In the genomic region with DNA sequence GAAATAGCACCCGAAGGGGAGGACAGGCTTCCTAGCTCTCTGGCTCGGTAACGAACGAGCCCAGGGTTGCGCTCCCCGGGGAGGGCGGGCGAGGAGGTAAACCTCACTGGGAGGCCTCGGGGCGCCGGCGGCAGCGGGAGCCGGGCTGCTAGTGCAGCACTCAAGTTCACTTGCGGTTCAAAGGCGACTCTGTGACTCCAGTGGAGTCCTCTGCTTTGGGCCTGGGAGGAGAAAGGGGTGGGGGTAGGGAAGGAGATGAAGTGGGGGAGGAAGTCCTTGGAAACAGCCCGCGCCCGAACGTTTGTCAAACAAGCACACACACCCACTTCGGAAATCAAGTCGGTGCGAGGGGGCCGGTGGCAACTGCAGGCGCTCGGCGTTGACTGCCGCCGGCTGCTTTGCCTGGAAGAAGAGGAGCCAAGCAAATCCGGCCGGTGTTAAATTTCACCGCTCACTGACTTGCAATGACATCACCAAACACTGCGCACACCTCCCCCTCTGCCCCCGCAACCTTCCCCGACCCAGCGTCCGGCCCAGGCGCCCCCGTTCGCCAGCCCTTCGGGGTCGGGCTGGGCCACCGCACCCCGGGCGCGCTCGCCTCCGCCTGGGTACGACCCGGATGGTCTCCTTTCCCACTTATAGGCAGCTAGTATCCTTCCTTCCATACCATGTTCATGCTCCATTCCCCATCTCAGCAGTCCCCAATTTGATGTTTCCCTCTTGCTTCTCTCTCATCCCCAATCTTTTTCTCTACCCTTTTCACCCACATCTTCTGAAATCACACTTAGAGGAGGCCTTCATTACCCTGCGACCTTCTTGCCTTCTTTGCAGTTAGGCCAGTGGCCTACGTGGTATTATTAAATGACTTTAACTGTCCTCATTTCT, we compare ENCODE assay signal across 8 cellular contexts. TPM values are rescaled to one million over a fixed set of nuclear protein-coding genes. Genes with fewer than 3 reads are reported as not detected.
A peak's percentile ranks its signal among the peaks of the same experiment; 100 is the strongest.
DNase-seq lines count a peak whose midpoint lies in the region; ATAC-seq and TF ChIP-seq lines count a peak whose summit lies in the region.

Gene COL24A1 (minus strand): TSS at position 202 of the 885 bp plus-strand sequence. CDS start 376 bp downstream, outside the sequence.

- peak within 1 kb of the TSS; percentile 46 for H2AK5ac ChIP-seq in neuronal stem cell (ENCODE audit: low read depth, low read length)

- no peaks in the 10 kb centered on the region for H3K79me1 ChIP-seq in neuronal stem cell (ENCODE audit: low read depth, low read length)

- H4K8ac ChIP-seq in neuronal stem cell (ENCODE audit: low read depth, low read length), result no peak within 1 kb of the TSS

- H2BK5ac ChIP-seq in neuronal stem cell (ENCODE audit: low read length), result no peak within 1 kb of the TSS

- H2BK12ac ChIP-seq in neuronal stem cell (ENCODE audit: low read length), result peak within 1 kb of the TSS; percentile 84

- no peak within 1 kb of the TSS for H3K4ac ChIP-seq in neuronal stem cell (ENCODE audit: low read length)

- H3K14ac ChIP-seq in neuronal stem cell (ENCODE audit: low read length), result no peak within 1 kb of the TSS

- no peaks in the 10 kb centered on the region for H3K36me3 Mint-ChIP-seq in T-helper 2 cell treated with Interferon-gamma antibody and Interleukin-4, amounts not matched to agents 5 μg/mL and 100 μg/mL, for 36 hours (ENCODE audit: low read depth)
- H3K36me3 Mint-ChIP-seq in glutamatergic neuron (ENCODE audit: unreplicated experiment), result no peaks in the 10 kb centered on the region

- peak within 1 kb of the TSS; percentile 24 for H3K4me3 Mint-ChIP-seq in T-helper 2 cell treated with Interferon-gamma antibody and Interleukin-4, amounts not matched to agents 5 μg/mL and 100 μg/mL, for 36 hours
- H3K4me3 Mint-ChIP-seq in glutamatergic neuron (ENCODE audit: unreplicated experiment), result peak within 1 kb of the TSS; percentile 87

- peaks cover 0 to 3% of the 10 kb centered on the region in 2 donors for H3K9me3 ChIP-seq in neuronal stem cell (replicated peaks in 1 of 2; ENCODE audit: control insufficient read depth in 2 of 2, insufficient read depth in 1 of 2, low read depth in 1 of 2, low read length in 2 of 2)

- H2AFZ ChIP-seq in neuronal stem cell (ENCODE audit: low read length), result peak within 1 kb of the TSS; percentile 91

- H3K9ac ChIP-seq in neuronal stem cell (ENCODE audit: low read depth, low read length, poor library complexity), result peak within 1 kb of the TSS; percentile 86

- no peak within 1 kb of the TSS for H3K27ac ChIP-seq in neuronal stem cell (replicated peaks; ENCODE audit: low read length)

- H3K23ac ChIP-seq in neuronal stem cell (ENCODE audit: low read depth, low read length, poor library complexity), result peak within 1 kb of the TSS; percentile 73

- no CpG with 5 or more reads among the region's 52 CpGs for WGBS in neuronal stem cell (ENCODE audit: extremely low coverage in 2 of 2, insufficient read length in 2 of 2, insufficient replicate concordance in 1 of 2), 2 donors

- peak within 1 kb of the TSS; percentile 17 for H2BK120ac ChIP-seq in neuronal stem cell (ENCODE audit: low read depth, low read length)

- no peaks in the 10 kb centered on the region for H3K36me3 ChIP-seq in H7 (replicated peaks; ENCODE audit: control insufficient read depth, insufficient read depth, low read length)
- H3K36me3 ChIP-seq in neuronal stem cell (replicated peaks in 1 of 2; ENCODE audit: control insufficient read depth in 2 of 2, insufficient read depth in 2 of 2, low read length in 2 of 2), result no peaks in the 10 kb centered on the region

- H3K4me3 ChIP-seq in H7 (ENCODE audit: insufficient read depth, low read depth, low read length) (peak within 1 kb of the TSS; percentile 32), neuronal stem cell (ENCODE audit: low read length in 2 of 2) (peak within 1 kb of the TSS; percentile 36 to 70)

- H3K9me3 Mint-ChIP-seq in T-helper 2 cell treated with Interferon-gamma antibody and Interleukin-4, amounts not matched to agents 5 μg/mL and 100 μg/mL, for 36 hours, result no peaks in the 10 kb centered on the region
- H3K9me3 Mint-ChIP-seq in glutamatergic neuron (ENCODE audit: unreplicated experiment), result peaks cover 4% of the 10 kb centered on the region

- H3K27me3 Mint-ChIP-seq in T-helper 2 cell treated with Interferon-gamma antibody and Interleukin-4, amounts not matched to agents 5 μg/mL and 100 μg/mL, for 36 hours (ENCODE audit: low read depth), result peaks cover 38% of the 10 kb centered on the region
- H3K27me3 Mint-ChIP-seq in glutamatergic neuron (ENCODE audit: unreplicated experiment), result peaks cover 14% of the 10 kb centered on the region

- ATAC-seq in GM21447 (IDR thresholded peaks at IDR 0.05; ENCODE audit: unreplicated experiment) (no peak), HG03045 (IDR thresholded peaks at IDR 0.05; ENCODE audit: unreplicated experiment) (no peak), HG03097 (IDR thresholded peaks at IDR 0.05; ENCODE audit: low FRiP score, unreplicated experiment) (no peak)

- peaks cover 4% of the 10 kb centered on the region for H3K4me1 Mint-ChIP-seq in T-helper 2 cell treated with Interferon-gamma antibody and Interleukin-4, amounts not matched to agents 5 μg/mL and 100 μg/mL, for 36 hours (ENCODE audit: low read depth)
- peaks cover 5% of the 10 kb centered on the region for H3K4me1 Mint-ChIP-seq in glutamatergic neuron (ENCODE audit: low read depth, unreplicated experiment)

- H3K27ac Mint-ChIP-seq in T-helper 2 cell treated with Interferon-gamma antibody and Interleukin-4, amounts not matched to agents 5 μg/mL and 100 μg/mL, for 36 hours, result no peak within 1 kb of the TSS
- no peak within 1 kb of the TSS for H3K27ac Mint-ChIP-seq in glutamatergic neuron (ENCODE audit: unreplicated experiment)

- peaks cover 9 to 17% of the 10 kb centered on the region in 2 donors for H3K4me1 ChIP-seq in neuronal stem cell (ENCODE audit: control insufficient read depth in 2 of 2, insufficient read depth in 1 of 2, low read depth in 1 of 2, low read length in 2 of 2)

- peak within 1 kb of the TSS; percentile 94 for H3K18ac ChIP-seq in neuronal stem cell (ENCODE audit: low read length)

- DNase-seq in AG20443 (ENCODE audit: low spot score) (peak; percentile 47), H7 (peak; percentile 88), glutamatergic neuron (peak; percentile 73), neuronal stem cell (ENCODE audit: low spot score) (peak; percentile 61)
- no peak for DNase-seq in T-helper 2 cell treated with Interferon-gamma antibody and Interleukin-4, amounts not matched to agents 5 μg/mL and 100 μg/mL, for 36 hours (ENCODE audit: low spot score)

- peak within 1 kb of the TSS; percentile 89 for H3K4me2 ChIP-seq in neuronal stem cell (ENCODE audit: insufficient read depth, low read length, poor library complexity, severe bottlenecking)

- H4K91ac ChIP-seq in neuronal stem cell (ENCODE audit: low read depth, low read length, poor library complexity), result no peak within 1 kb of the TSS

- peak within 1 kb of the TSS; percentile 95 for H2BK15ac ChIP-seq in neuronal stem cell (ENCODE audit: low read length)

- H3K27me3 ChIP-seq in H7 (ENCODE audit: control insufficient read depth, insufficient read depth, low read length) (peaks cover 34% of the 10 kb centered on the region), neuronal stem cell (ENCODE audit: control insufficient read depth in 3 of 3, insufficient read depth in 3 of 3, low read depth in 1 of 3, low read length in 3 of 3) (peaks cover 17 to 53% (median 30%) of the 10 kb centered on the region in 3 experiments)

- no peak for TF ChIP-seq CTCF in glutamatergic neuron (IDR thresholded peaks at IDR 0.05; ENCODE audit: partially characterized antibody, unreplicated experiment)

RNA-seq across cellular contexts. Expression of gene COL24A1, which starts in this region (rescaled TPM):
- total RNA-seq in H7 (2014; rRNA removed; shearing (Covaris generic)), result 0.21 and 1.0 TPM in 2 replicates
- 0.15 TPM for total RNA-seq in glutamatergic neuron (ENCODE audit: unreplicated experiment)
- polyA plus RNA-seq in neuronal stem cell (2013, experiment 1 of 2), result 0.10 TPM
- 0.03 TPM for polyA plus RNA-seq in neuronal stem cell (2013, experiment 2 of 2)

Comparison
In these comparisons a context has a peak if more than half of its experiments do, and no peak if none do; other contexts are left out.
1. Peak in DNase-seq in glutamatergic neuron; RNA of the gene not detected or under 1 TPM.